8 cellular contexts compared by ENCODE assay signal in the genomic region with DNA sequence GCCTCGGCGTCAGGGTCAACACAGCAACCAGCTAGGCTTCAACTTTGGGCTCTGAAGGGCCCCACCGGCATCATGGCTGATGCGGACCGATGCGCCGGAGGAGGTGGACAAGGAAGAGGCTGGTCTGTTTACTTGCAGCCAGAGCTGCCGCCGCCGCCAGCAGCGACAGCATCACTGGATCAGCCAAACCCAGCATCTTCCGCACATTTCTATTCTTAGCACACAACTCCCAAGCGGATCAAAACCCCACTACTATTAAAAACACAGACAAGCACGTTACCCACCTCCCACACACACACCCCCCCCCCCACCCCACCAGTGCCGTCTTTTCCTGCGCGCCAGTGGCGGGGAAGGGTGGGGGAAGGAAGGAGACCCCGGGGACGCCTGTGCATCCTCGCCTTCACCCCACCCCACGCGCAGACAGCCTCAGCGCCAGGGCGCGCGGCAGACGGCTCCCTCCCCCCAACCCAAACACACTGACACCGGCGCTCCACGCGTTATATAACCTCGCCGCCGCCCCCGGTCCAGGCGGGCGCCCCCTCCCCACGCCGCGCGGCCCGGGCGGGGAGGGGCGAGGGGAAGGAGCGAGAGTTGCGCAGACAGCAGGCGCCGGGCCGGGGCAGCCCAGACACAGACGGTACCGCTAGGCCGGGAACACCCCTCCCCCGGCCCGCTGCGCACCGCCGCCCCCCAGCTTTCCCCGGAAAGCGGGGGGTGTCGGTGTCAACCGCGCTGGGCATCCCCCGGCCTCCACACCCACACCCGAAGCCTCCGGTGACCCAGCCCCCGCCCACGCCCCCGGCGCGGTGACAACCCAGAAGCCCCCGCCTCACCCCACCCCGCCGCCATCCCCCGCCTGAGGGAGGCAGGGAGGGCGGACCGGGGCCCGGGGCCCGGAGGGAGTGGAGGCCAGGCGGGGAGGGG. TPM values are rescaled to one million over a fixed set of nuclear protein-coding genes. Genes with fewer than 3 reads are reported as not detected.
DNase-seq lines count a peak whose midpoint lies in the region; ATAC-seq and TF ChIP-seq lines count a peak whose summit lies in the region.

No MANE protein-coding gene starts in this region.

- H3K36me3 ChIP-seq in right lobe of liver: no peaks in the 10 kb centered on the region

- peak; percentile 68 for DNase-seq in GDM1 (lab: John Stamatoyannopoulos, UW)
- DNase-seq in NCI-H2227 treated with DMSO at 0.1 percent for 48 hours (lab: John Stamatoyannopoulos, UW): peak; percentile 67
- peak; percentile 77 to 83 for DNase-seq in activated CD4-positive, alpha-beta T cell treated with anti-CD3 and anti-CD28 coated beads, Interleukin-2, amount 50 U/mL, for 4 hours
- DNase-seq in dorsolateral prefrontal cortex: peak; percentile 53 to 76 (median 70)
- peak; percentile 41 to 58 (median 46) for DNase-seq in right lobe of liver
- peak; percentile 81 for DNase-seq in stimulated activated CD4-positive, alpha-beta T cell treated with anti-CD3 and anti-CD28 coated beads, Interleukin-4, amount 100 ng/mL, for 1 hour

- H3K9me3 ChIP-seq in right lobe of liver: no peaks in the 10 kb centered on the region

- peaks cover 0 to 9% (median 0%) of the 10 kb centered on the region in 4 donors for H3K4me1 ChIP-seq in right lobe of liver

- TF ChIP-seq CTCF in dorsolateral prefrontal cortex (IDR thresholded peaks at IDR 0.05 in 54 of 56, conservative IDR thresholded peaks at IDR 0.05 in 2 of 56; ENCODE audit: low read depth in 1 of 56, partially characterized antibody in 56 of 56) (peak in 3 of 56 donors; percentile 9 to 17 (median 14)), right lobe of liver (IDR thresholded peaks at IDR 0.05) (no peak)

- WGBS in right lobe of liver (ENCODE audit: insufficient coverage, low coverage, low lambda C conversion rate, missing lambda C conversion rate): 7% methylated on average over 11 of the region's 80 CpGs

- H3K27me3 ChIP-seq in dorsolateral prefrontal cortex (no peaks in the 10 kb centered on the region), right lobe of liver (peaks cover 5 to 7% of the 10 kb centered on the region in 2 donors)

- no peak for TF ChIP-seq POLR2A in right lobe of liver (IDR thresholded peaks at IDR 0.05)

- peak overlapping the region; percentile 59 to 92 (median 81) for H3K4me3 ChIP-seq in dorsolateral prefrontal cortex
- peak overlapping the region; percentile 52 to 59 (median 57) for H3K4me3 ChIP-seq in right lobe of liver

- intact Hi-C loops in dorsolateral prefrontal cortex (cut with DNase I) (loop anchor here (2.0 to 10.0 kb wide), 9 partner anchors 53 to 505 kb away; partner anchors contain the start of gene ZBTB18 (in 2 of the 2)), right lobe of liver (cut with DNase I) (no loop called here)

- peak; percentile 27 for ATAC-seq in HG02642 (IDR thresholded peaks at IDR 0.05; ENCODE audit: poor library complexity, unreplicated experiment)
- ATAC-seq in right lobe of liver: peak; percentile 42 to 56 (median 46)
- no peak for ATAC-seq in HG03097 (IDR thresholded peaks at IDR 0.05; ENCODE audit: low FRiP score, unreplicated experiment)

- H3K27ac ChIP-seq in dorsolateral prefrontal cortex: peak overlapping the region; percentile 72 to 100 (median 97)
- H3K27ac ChIP-seq in right lobe of liver: peak overlapping the region; percentile 64 to 89 (median 75)

RNA-seq across cellular contexts. Expression of gene AKT3, which starts 0.7 kb away (rescaled TPM):
- 100 to 1,000 TPM; 292 to 619 (median 420) TPM for total RNA-seq in dorsolateral prefrontal cortex
- total RNA-seq in right lobe of liver: 1 to 10 TPM; 4.9 to 9.6 (median 6.8) TPM

Comparison
In these comparisons a context has a peak if more than half of its experiments do, and no peak if none do; other contexts are left out.
1. RNA of gene AKT3, which starts 0.7 kb away (total RNA-seq): 292 to 619 TPM in dorsolateral prefrontal cortex; 4.9 to 9.6 TPM in right lobe of liver; every median in the first group is over 10 times any median in the second.
2. intact Hi-C loops: an anchor here in dorsolateral prefrontal cortex (2.0 to 10.0 kb wide); none called in right lobe of liver.
3. Peak in every context shown above with its lines, with median percentiles within 50 percentile points of each other: DNase-seq.